In the genomic region with DNA sequence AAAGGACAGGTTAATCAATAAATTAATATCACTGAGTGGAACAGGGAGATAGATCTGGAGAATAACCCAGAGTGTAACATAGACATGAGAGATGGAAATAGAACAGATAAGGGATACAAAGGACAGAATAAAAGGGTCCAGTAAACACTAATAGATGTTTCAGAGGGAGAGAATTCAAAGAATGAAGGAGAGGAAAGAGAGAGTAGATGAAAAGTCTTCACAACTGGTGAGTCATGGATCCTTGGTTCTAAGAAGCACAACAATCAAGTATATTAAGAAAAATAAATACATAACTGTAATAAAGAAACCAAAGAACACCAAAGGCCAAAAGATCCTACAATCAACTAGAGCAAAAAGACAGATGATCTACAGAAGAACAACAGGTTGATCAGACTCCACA, we compare ENCODE assay signal across 24 cellular contexts.
"Had no signal": no experiment of that assay in that cellular context is flagged by ENCODE, and none has a peak within 500 bp of the region (broad histone marks: within the 10 kb centered on the region; RNA-seq: fewer than 3 reads in every experiment).

No MANE protein-coding gene starts in this region.

- H3K4me2 ChIP-seq: smooth muscle cell had no signal

- H3K27ac Mint-ChIP-seq: activated naive CD8-positive, alpha-beta T cell; activated T-cell treated with anti-CD3 and anti-CD28 coated beads, Interleukin-2, amount 50 U/mL, for 24 hours; activated T-helper 17 cell treated with anti-CD3 and anti-CD28 coated beads, Interleukin-2, amount 50 U/mL, for 72 hours; memory B cell; stimulated activated memory B cell treated with anti-CD40 and anti-IgM and Interleukin-4, amounts not matched to agents 10 μg/mL and 1 μg/mL and 100 μg/mL, for 72 hours; T-helper 1 cell treated with Interleukin-12 subunit alpha and Interleukin-12 subunit beta and Interleukin-4 antibody, amounts not matched to agents 30 μg/mL and 1 μg/mL, for 36 hours; WTC11 had no signal

- H3K4me1 Mint-ChIP-seq: activated T-helper 17 cell treated with anti-CD3 and anti-CD28 coated beads, Interleukin-2, amount 50 U/mL, for 72 hours; memory B cell; stimulated activated memory B cell treated with anti-CD40 and anti-IgM and Interleukin-4, amounts not matched to agents 10 μg/mL and 1 μg/mL and 100 μg/mL, for 72 hours had no signal

- H3K9me3 ChIP-seq: transverse colon had no signal

- H3K4me3 Mint-ChIP-seq: activated naive CD8-positive, alpha-beta T cell; activated T-cell treated with anti-CD3 and anti-CD28 coated beads, Interleukin-2, amount 50 U/mL, for 24 hours; activated T-helper 17 cell treated with anti-CD3 and anti-CD28 coated beads, Interleukin-2, amount 50 U/mL, for 72 hours; memory B cell; neural crest cell; stimulated activated memory B cell treated with anti-CD40 and anti-IgM and Interleukin-4, amounts not matched to agents 10 μg/mL and 1 μg/mL and 100 μg/mL, for 72 hours; T-helper 1 cell treated with Interleukin-12 subunit alpha and Interleukin-12 subunit beta and Interleukin-4 antibody, amounts not matched to agents 30 μg/mL and 1 μg/mL, for 36 hours; WTC11 had no signal

- H3K4me1 ChIP-seq: transverse colon had no signal

- H3K36me3 ChIP-seq: brain microvascular endothelial cell had no signal

- H3K27ac ChIP-seq: brain microvascular endothelial cell, transverse colon had no signal

- ATAC-seq: activated T-helper 17 cell treated with anti-CD3 and anti-CD28 coated beads, Interleukin-2, amount 50 U/mL, for 72 hours; sciatic nerve; stimulated activated memory B cell treated with anti-CD40 and anti-IgM and Interleukin-4, amounts not matched to agents 10 μg/mL and 1 μg/mL and 100 μg/mL, for 72 hours; WTC11 had no signal

- H3K4me3 ChIP-seq: smooth muscle cell, transverse colon had no signal

- H3K27me3 ChIP-seq: brain microvascular endothelial cell, transverse colon had no signal

- DNase-seq: activated CD4-positive, alpha-beta T cell treated with anti-CD3 and anti-CD28 coated beads, Interleukin-2, amount 50 U/mL, for 4 hours; activated CD8-positive, alpha-beta memory T cell treated with anti-CD3 and anti-CD28 coated beads for 24 hours; activated CD8-positive, alpha-beta memory T cell treated with anti-CD3 and anti-CD28 coated beads, Interleukin-2, amount 50 U/mL, for 4 hours; activated naive CD4-positive, alpha-beta T cell; activated T-cell treated with anti-CD3 and anti-CD28 coated beads, Interleukin-2, amount 50 U/mL, for 24 hours; brain microvascular endothelial cell; caudate nucleus; dermis blood vessel endothelial cell; effector CD8-positive, alpha-beta T cell; erythroblast; foreskin melanocyte; occipital lobe; stimulated activated CD4-positive, alpha-beta T cell treated with anti-CD3 and anti-CD28 coated beads, Interleukin-15, amount 100 ng/mL, for 24 hours; T1000; transverse colon had no signal
